ENCODE assay signal across 1 cellular context in genomic region chr1:31434101-31434871, GRCh38.
TF ChIP-seq lines count a peak whose summit lies in the region.

No MANE protein-coding gene starts in this region.

TF ChIP-seq in HepG2, 621 proteins besides CTCF, POLR2A, EP300 and RAD21 (continued from another document and continues in another):
- TF ChIP-seq REXO4 (CRISPR knock-in tag; IDR thresholded peaks at IDR 0.05; ENCODE audit: borderline replicate concordance) = no peak
- TF ChIP-seq ZFP36L1 (CRISPR knock-in tag; IDR thresholded peaks at IDR 0.05) = no peak
- TF ChIP-seq ZNF83 (CRISPR knock-in tag; IDR thresholded peaks at IDR 0.05; ENCODE audit: borderline replicate concordance) = no peak
- TF ChIP-seq NFIB (CRISPR knock-in tag; IDR thresholded peaks at IDR 0.05; ENCODE audit: borderline replicate concordance) = no peak
- no peak for TF ChIP-seq IKZF4 (CRISPR knock-in tag; IDR thresholded peaks at IDR 0.05; ENCODE audit: borderline replicate concordance, low read depth, not compliant biosample characterization)
- TF ChIP-seq MAZ (IDR thresholded peaks at IDR 0.05; ENCODE audit: borderline replicate concordance, low read depth, low read length) = peak; percentile 51; the same call in 1 of the 2 replicates
- 0 out of 2 replicates have a peak, but pooled peaks have one; percentile 19 for TF ChIP-seq MAZ (CRISPR knock-in tag; IDR thresholded peaks at IDR 0.05; ENCODE audit: low read depth)
- TF ChIP-seq GABPA (IDR thresholded peaks at IDR 0.05; ENCODE audit: low read depth, low read length) = no peak
- peak; percentile 58 for TF ChIP-seq GABPA (CRISPR knock-in tag; IDR thresholded peaks at IDR 0.05; ENCODE audit: low read depth)
- TF ChIP-seq HIC2 (CRISPR knock-in tag; IDR thresholded peaks at IDR 0.05; ENCODE audit: low read depth) = peak; percentile 82; the same call in 1 of the 2 replicates
- no peak for TF ChIP-seq ZNF839 (CRISPR knock-in tag; IDR thresholded peaks at IDR 0.05; ENCODE audit: borderline replicate concordance)
- TF ChIP-seq HNF1B (CRISPR knock-in tag; IDR thresholded peaks at IDR 0.05) = peak; percentile 98
- no peak for TF ChIP-seq ZNF407 (CRISPR knock-in tag; IDR thresholded peaks at IDR 0.05; ENCODE audit: not compliant biosample characterization)
- peak; percentile 90 for TF ChIP-seq PHF21A (CRISPR knock-in tag; IDR thresholded peaks at IDR 0.05)
- no peak for TF ChIP-seq ZNF616 (CRISPR knock-in tag; IDR thresholded peaks at IDR 0.05; ENCODE audit: low read depth)
- no peak for TF ChIP-seq ZNF558 (CRISPR knock-in tag; IDR thresholded peaks at IDR 0.05; ENCODE audit: borderline replicate concordance)
- TF ChIP-seq ZNF570 (CRISPR knock-in tag; IDR thresholded peaks at IDR 0.05; ENCODE audit: borderline replicate concordance) = no peak
- TF ChIP-seq HNRNPUL1 (IDR thresholded peaks at IDR 0.05; ENCODE audit: low read depth, low read length) = no peak
- no peak for TF ChIP-seq ZBTB25 (CRISPR knock-in tag; IDR thresholded peaks at IDR 0.05)
- peak; percentile 87 for TF ChIP-seq ARID5B (CRISPR knock-in tag; IDR thresholded peaks at IDR 0.05)
- no peak for TF ChIP-seq ZNF577 (CRISPR knock-in tag; IDR thresholded peaks at IDR 0.05; ENCODE audit: borderline replicate concordance, low read depth)
- TF ChIP-seq ZNF841 (CRISPR knock-in tag; IDR thresholded peaks at IDR 0.05; ENCODE audit: borderline replicate concordance) = no peak
- TF ChIP-seq ZNF557 (CRISPR knock-in tag; IDR thresholded peaks at IDR 0.05) = 0 out of 2 replicates have a peak, but pooled peaks have one; percentile 14
- TF ChIP-seq CCDC6 (CRISPR knock-in tag; IDR thresholded peaks at IDR 0.05) = no peak
- TF ChIP-seq ZNF280B (CRISPR knock-in tag; IDR thresholded peaks at IDR 0.05; ENCODE audit: borderline replicate concordance) = no peak
- no peak for TF ChIP-seq ZNF576 (CRISPR knock-in tag; IDR thresholded peaks at IDR 0.05)
- TF ChIP-seq SIX1 (CRISPR knock-in tag; IDR thresholded peaks at IDR 0.05; ENCODE audit: borderline replicate concordance) = peak; percentile 53; the same call in 1 of the 2 replicates
- TF ChIP-seq HOXA7 (CRISPR knock-in tag; IDR thresholded peaks at IDR 0.05) = no peak
- no peak for TF ChIP-seq TAF1 (CRISPR knock-in tag; IDR thresholded peaks at IDR 0.05)
- TF ChIP-seq CHCHD3 (CRISPR knock-in tag; IDR thresholded peaks at IDR 0.05) = peak; percentile 43; the same call in 1 of the 2 replicates
- TF ChIP-seq NBN (conservative IDR thresholded peaks at IDR 0.05) = no peak
- TF ChIP-seq MTERF4 (CRISPR knock-in tag; IDR thresholded peaks at IDR 0.05) = no peak
- no peak for TF ChIP-seq KLF11 (CRISPR knock-in tag; IDR thresholded peaks at IDR 0.05)
- no peak for TF ChIP-seq PBX2 (CRISPR knock-in tag; IDR thresholded peaks at IDR 0.05)
- TF ChIP-seq NFE2 (CRISPR knock-in tag; IDR thresholded peaks at IDR 0.05) = no peak
- TF ChIP-seq ZNF34 (CRISPR knock-in tag; IDR thresholded peaks at IDR 0.05; ENCODE audit: borderline replicate concordance) = no peak
- no peak for TF ChIP-seq ARNT (IDR thresholded peaks at IDR 0.05)
